9 cellular contexts compared by ENCODE assay signal in genomic region chr11:22539851-22540376, GRCh38.
DNase-seq lines count a peak whose midpoint lies in the region; ATAC-seq and TF ChIP-seq lines count a peak whose summit lies in the region.
"Had no signal": no experiment of that assay in that cellular context is flagged by ENCODE, and none has a peak within 500 bp of the region (broad histone marks: within the 10 kb centered on the region; RNA-seq: fewer than 3 reads in every experiment).

No MANE protein-coding gene starts in this region.

- H3K9me3 ChIP-seq in CD8-positive, alpha-beta T cell (ENCODE audit: low read length): no peaks in the 10 kb centered on the region
- no peaks in the 10 kb centered on the region for H3K9me3 ChIP-seq in ascending aorta

- CTCF ChIA-PET in CD8-positive, alpha-beta T cell (lab: Charles Lee): no interaction called here

- no peak overlapping the region for H3K27ac Mint-ChIP-seq in CD8-positive, alpha-beta T cell
- H3K27ac Mint-ChIP-seq: activated naive CD8-positive, alpha-beta T cell treated with anti-CD3 and anti-CD28 coated beads, Interleukin-2, amount 10 ng/mL, durations not matched to agents 7 days and 5 days had no signal

- no peaks in the 10 kb centered on the region for H3K36me3 ChIP-seq in CD8-positive, alpha-beta T cell (ENCODE audit: insufficient read depth, low read length)
- no peaks in the 10 kb centered on the region for H3K36me3 ChIP-seq in ascending aorta

- TF ChIP-seq CTCF in CD8-positive, alpha-beta T cell (IDR thresholded peaks at IDR 0.05): peak; percentile 17
- no peak for TF ChIP-seq CTCF in ascending aorta (IDR thresholded peaks at IDR 0.05)

- no peak for DNase-seq in CD8-positive, alpha-beta T cell
- DNase-seq in kidney glomerular epithelial cell (lab: John Stamatoyannopoulos, UW) (peak; percentile 48), ascending aorta (ENCODE audit: low spot score in 2 of 2) (no peak)
- DNase-seq in activated CD4-positive, CD25-positive, alpha-beta regulatory T cell treated with anti-CD3 and anti-CD28 coated beads, Interleukin-2, amount 50 U/mL, for 72 hours: no peak
- no peak for DNase-seq in activated CD4-positive, alpha-beta T cell treated with anti-CD3 and anti-CD28 coated beads, Interleukin-2, amount 50 U/mL, for 1 hour
- DNase-seq: activated naive CD8-positive, alpha-beta T cell treated with anti-CD3 and anti-CD28 coated beads, Interleukin-2, amount 10 ng/mL, durations not matched to agents 7 days and 5 days had no signal

- no peak overlapping the region for H3K27ac ChIP-seq in CD8-positive, alpha-beta T cell (ENCODE audit: low read depth, low read length)
- H3K27ac ChIP-seq in ascending aorta: no peak overlapping the region

- H3K4me1 ChIP-seq in CD8-positive, alpha-beta T cell (ENCODE audit: insufficient read depth, low read length): no peaks in the 10 kb centered on the region
- no peaks in the 10 kb centered on the region for H3K4me1 ChIP-seq in ascending aorta

- POLR2A ChIA-PET in CD8-positive, alpha-beta T cell (lab: Charles Lee): no interaction called here

- H3K4me1 Mint-ChIP-seq in CD8-positive, alpha-beta T cell (ENCODE audit: low read depth): no peaks in the 10 kb centered on the region
- H3K4me1 Mint-ChIP-seq: activated naive CD8-positive, alpha-beta T cell treated with anti-CD3 and anti-CD28 coated beads, Interleukin-2, amount 10 ng/mL, durations not matched to agents 7 days and 5 days had no signal

- no peak overlapping the region for H3K4me3 ChIP-seq in CD8-positive, alpha-beta T cell (ENCODE audit: low read depth, low read length)
- H3K4me3 ChIP-seq in ascending aorta: no peak overlapping the region

- H3K27me3 ChIP-seq in CD8-positive, alpha-beta T cell (ENCODE audit: insufficient read depth, low read length): no peaks in the 10 kb centered on the region
- no peaks in the 10 kb centered on the region for H3K27me3 ChIP-seq in ascending aorta

- intact Hi-C loops in CD8-positive, alpha-beta T cell (cut with DNase I, micrococcal nuclease): no loop called here
- intact Hi-C loops in ascending aorta (cut with DNase I): no loop called here

- peaks cover 19% of the 10 kb centered on the region for H3K27me3 Mint-ChIP-seq in CD8-positive, alpha-beta T cell (ENCODE audit: low read depth)

- H3K4me3 Mint-ChIP-seq in CD8-positive, alpha-beta T cell: no peak overlapping the region
- H3K4me3 Mint-ChIP-seq: activated naive CD8-positive, alpha-beta T cell treated with anti-CD3 and anti-CD28 coated beads, Interleukin-2, amount 10 ng/mL, durations not matched to agents 7 days and 5 days had no signal

- no peaks in the 10 kb centered on the region for H3K9me3 Mint-ChIP-seq in CD8-positive, alpha-beta T cell
- H3K9me3 Mint-ChIP-seq: activated naive CD8-positive, alpha-beta T cell treated with anti-CD3 and anti-CD28 coated beads, Interleukin-2, amount 10 ng/mL, durations not matched to agents 7 days and 5 days had no signal

- ATAC-seq in CD8-positive, alpha-beta T cell: no peak
- ATAC-seq in HG03159 (IDR thresholded peaks at IDR 0.05; ENCODE audit: unreplicated experiment): peak; percentile 62
- peak; percentile 88 for ATAC-seq in SK-N-SH treated with all-trans-retinoic acid at 6 μM for 48 hours
- ATAC-seq in GM21423 (IDR thresholded peaks at IDR 0.05; ENCODE audit: unreplicated experiment): no peak

- H3K36me3 Mint-ChIP-seq in CD8-positive, alpha-beta T cell: no peaks in the 10 kb centered on the region
- H3K36me3 Mint-ChIP-seq: activated naive CD8-positive, alpha-beta T cell treated with anti-CD3 and anti-CD28 coated beads, Interleukin-2, amount 10 ng/mL, durations not matched to agents 7 days and 5 days had no signal

TF ChIP-seq in SK-N-SH treated with all-trans-retinoic acid at 6 μM for 48 hours, 23 proteins besides CTCF, POLR2A, EP300 and RAD21:
- TF ChIP-seq TCF4 (CRISPR knock-in tag; IDR thresholded peaks at IDR 0.05; ENCODE audit: borderline replicate concordance) (no peak), ARNTL (CRISPR knock-in tag; IDR thresholded peaks at IDR 0.05; ENCODE audit: borderline replicate concordance, low read depth) (no peak), BACH2 (CRISPR knock-in tag; IDR thresholded peaks at IDR 0.05; ENCODE audit: borderline replicate concordance) (no peak), RARB (CRISPR knock-in tag; IDR thresholded peaks at IDR 0.05) (no peak)

Comparison
In these comparisons a context has a peak if more than half of its experiments do, and no peak if none do; other contexts are left out.
1. ATAC-seq: peak in HG03159 (single experiment) and SK-N-SH treated with all-trans-retinoic acid at 6 μM for 48 hours (single experiment); none in CD8-positive, alpha-beta T cell (single experiment) and GM21423 (single experiment).